9 cellular contexts compared by ENCODE assay signal in the genomic region with DNA sequence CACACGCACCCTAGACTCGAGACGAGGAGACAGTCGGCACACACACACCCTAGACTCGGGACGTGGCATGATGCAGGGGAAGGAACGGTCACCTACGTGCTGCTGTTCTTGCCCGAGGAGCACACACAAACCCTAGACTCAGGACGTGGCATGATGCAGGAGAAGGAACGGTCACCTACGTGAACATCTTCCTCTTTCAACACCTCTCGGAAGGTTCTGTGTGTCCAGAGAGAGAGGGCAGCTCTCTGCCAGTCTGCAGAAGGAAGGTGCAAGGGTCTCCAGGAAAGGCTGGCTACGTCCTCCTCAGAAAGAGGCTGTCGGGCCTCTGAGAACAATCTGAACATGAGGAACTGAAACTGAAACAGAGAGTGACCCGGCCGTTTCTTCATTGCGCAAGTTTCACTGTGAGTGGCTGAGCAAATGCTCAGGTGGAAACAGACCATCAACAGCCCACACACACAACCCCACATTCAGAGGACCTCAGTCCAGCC. TPM values are rescaled to one million over a fixed set of nuclear protein-coding genes. Genes with fewer than 3 reads are reported as not detected.
A peak's percentile ranks its signal among the peaks of the same experiment; 100 is the strongest.
DNase-seq lines count a peak whose midpoint lies in the region; ATAC-seq and TF ChIP-seq lines count a peak whose summit lies in the region.
"Had no signal": no experiment of that assay in that cellular context is flagged by ENCODE, and none has a peak within 500 bp of the region (broad histone marks: within the 10 kb centered on the region; RNA-seq: fewer than 3 reads in every experiment).

No MANE protein-coding gene starts in this region.

- no peaks in the 10 kb centered on the region for H3K9me3 ChIP-seq in CD4-positive, CD25-positive, alpha-beta regulatory T cell (ENCODE audit: control insufficient read depth in 2 of 2, low read length in 2 of 2)
- no peaks in the 10 kb centered on the region for H3K9me3 ChIP-seq in upper lobe of left lung

- peak overlapping the region; percentile 93 to 96 (median 94) for H3K4me3 Mint-ChIP-seq in CD4-positive, CD25-positive, alpha-beta regulatory T cell
- H3K4me3 Mint-ChIP-seq in activated T-cell treated with anti-CD3 and anti-CD28 coated beads, Interleukin-2, amount 50 U/mL, for 72 hours = peak overlapping the region; percentile 38 to 73
- H3K4me3 Mint-ChIP-seq: brain had no signal

- H3K27ac ChIP-seq in CD4-positive, CD25-positive, alpha-beta regulatory T cell (ENCODE audit: insufficient read depth, low read length, poor library complexity, severe bottlenecking) = peak overlapping the region; percentile 75
- H3K27ac ChIP-seq in upper lobe of left lung = peak overlapping the region; percentile 79 to 89 (median 87)

- no peaks in the 10 kb centered on the region for H3K9me3 Mint-ChIP-seq in CD4-positive, CD25-positive, alpha-beta regulatory T cell
- no peaks in the 10 kb centered on the region for H3K9me3 Mint-ChIP-seq in activated T-cell treated with anti-CD3 and anti-CD28 coated beads, Interleukin-2, amount 50 U/mL, for 72 hours
- H3K9me3 Mint-ChIP-seq: brain had no signal

- TF ChIP-seq EP300 in upper lobe of left lung (IDR thresholded peaks at IDR 0.05) = peak in 1 of 4 donors; percentile 7

- peaks cover 8% of the 10 kb centered on the region for H3K36me3 Mint-ChIP-seq in CD4-positive, CD25-positive, alpha-beta regulatory T cell
- peaks cover 10 to 30% of the 10 kb centered on the region in 2 donors for H3K36me3 Mint-ChIP-seq in activated T-cell treated with anti-CD3 and anti-CD28 coated beads, Interleukin-2, amount 50 U/mL, for 72 hours (ENCODE audit: insufficient read depth in 2 of 2)

- peak overlapping the region; percentile 86 for H3K4me3 ChIP-seq in CD4-positive, CD25-positive, alpha-beta regulatory T cell (ENCODE audit: low read depth, low read length)
- peak overlapping the region in 3 of 4 donors; percentile 36 to 51 (median 47) for H3K4me3 ChIP-seq in upper lobe of left lung

- peak; percentile 74 to 79 for ATAC-seq in CD4-positive, CD25-positive, alpha-beta regulatory T cell (ENCODE audit: low read depth in 2 of 2)
- peak; percentile 89 for ATAC-seq in GM19467 (IDR thresholded peaks at IDR 0.05; ENCODE audit: unreplicated experiment)
- ATAC-seq in HG03521 (IDR thresholded peaks at IDR 0.05; ENCODE audit: unreplicated experiment) = peak; percentile 88
- peak; percentile 85 to 86 for ATAC-seq in activated T-cell treated with anti-CD3 and anti-CD28 coated beads, Interleukin-2, amount 50 U/mL, for 72 hours (replicated peaks in 1 of 2)
- peak; percentile 77 to 82 for ATAC-seq in upper lobe of left lung (ENCODE audit: low FRiP score in 2 of 2)

- TF ChIP-seq POLR2A in upper lobe of left lung (IDR thresholded peaks at IDR 0.05) = peak in 3 of 4 donors; percentile 60 to 80 (median 75)

- DNase-seq in CD4-positive, CD25-positive, alpha-beta regulatory T cell = peak; percentile 16 to 86 (median 39)
- peak; percentile 22 to 27 for DNase-seq in activated T-cell treated with anti-CD3 and anti-CD28 coated beads, Interleukin-2, amount 50 U/mL, for 72 hours
- DNase-seq in medulla oblongata (ENCODE audit: extremely low spot score) (peak; percentile 83), upper lobe of left lung (peak in 1 of 2 donors; percentile 94), Kasumi-1 (lab: John Stamatoyannopoulos, UW) (no peak), DMS79 treated with DMSO at 0.1 percent for 48 hours (lab: John Stamatoyannopoulos, UW) (no peak)

- peaks cover 1% of the 10 kb centered on the region for H3K36me3 ChIP-seq in CD4-positive, CD25-positive, alpha-beta regulatory T cell (ENCODE audit: control insufficient read depth, insufficient read depth, low read length)
- peaks cover 0 to 2% (median under 1%) of the 10 kb centered on the region in 4 donors for H3K36me3 ChIP-seq in upper lobe of left lung

- TF ChIP-seq CTCF in upper lobe of left lung (IDR thresholded peaks at IDR 0.05) = no peak

- H3K27me3 ChIP-seq in CD4-positive, CD25-positive, alpha-beta regulatory T cell (ENCODE audit: control insufficient read depth, insufficient read depth, low read length) = no peaks in the 10 kb centered on the region
- no peaks in the 10 kb centered on the region for H3K27me3 ChIP-seq in upper lobe of left lung

- peak overlapping the region; percentile 93 to 98 (median 97) for H3K27ac Mint-ChIP-seq in CD4-positive, CD25-positive, alpha-beta regulatory T cell
- peak overlapping the region; percentile 26 for H3K27ac Mint-ChIP-seq in activated T-cell treated with anti-CD3 and anti-CD28 coated beads, Interleukin-2, amount 50 U/mL, for 72 hours
- H3K27ac Mint-ChIP-seq: brain had no signal

- H3K4me1 ChIP-seq in CD4-positive, CD25-positive, alpha-beta regulatory T cell (ENCODE audit: control insufficient read depth, insufficient read depth, low read length, poor library complexity, severe bottlenecking) = peaks cover 55% of the 10 kb centered on the region
- H3K4me1 ChIP-seq in upper lobe of left lung = peaks cover 11 to 22% (median 16%) of the 10 kb centered on the region in 4 donors

- peaks cover 13 to 51% (median 29%) of the 10 kb centered on the region in 4 donors for H3K4me1 Mint-ChIP-seq in CD4-positive, CD25-positive, alpha-beta regulatory T cell
- H3K4me1 Mint-ChIP-seq in activated T-cell treated with anti-CD3 and anti-CD28 coated beads, Interleukin-2, amount 50 U/mL, for 72 hours (ENCODE audit: low read depth) = peaks cover 36% of the 10 kb centered on the region
- H3K4me1 Mint-ChIP-seq: brain had no signal

- 21 to 50% methylated on average over 10 to 18 of the region's 18 CpGs for WGBS in upper lobe of left lung, 2 donors

- H3K27me3 Mint-ChIP-seq in CD4-positive, CD25-positive, alpha-beta regulatory T cell = no peaks in the 10 kb centered on the region
- no peaks in the 10 kb centered on the region for H3K27me3 Mint-ChIP-seq in activated T-cell treated with anti-CD3 and anti-CD28 coated beads, Interleukin-2, amount 50 U/mL, for 72 hours (ENCODE audit: low read depth)
- H3K27me3 Mint-ChIP-seq: brain had no signal

RNA-seq across cellular contexts. Expression of a gene that starts 43.4 kb away (rescaled TPM):
- 108 TPM for total RNA-seq in CD4-positive, CD25-positive, alpha-beta regulatory T cell
- polyA plus RNA-seq in CD4-positive, CD25-positive, alpha-beta regulatory T cell = 10 to 100 TPM; 15.5 to 20.9 (median 19.7) TPM
- total RNA-seq in activated T-cell treated with anti-CD3 and anti-CD28 coated beads, Interleukin-2, amount 50 U/mL, for 72 hours = 10 to 100 TPM; 27.1 to 31.1 TPM
- total RNA-seq in upper lobe of left lung = 100 to 1,000 TPM in 1 of 6 donors, 10 to 100 TPM in 5; 28.6 to 172 (median 39.0) TPM

RNA-seq across cellular contexts. Expression of a gene that starts 44.1 kb away (rescaled TPM):
- total RNA-seq in CD4-positive, CD25-positive, alpha-beta regulatory T cell = 22.0 TPM
- under 1 TPM; 0.13 to 0.41 (median 0.34) TPM for polyA plus RNA-seq in CD4-positive, CD25-positive, alpha-beta regulatory T cell
- total RNA-seq in activated T-cell treated with anti-CD3 and anti-CD28 coated beads, Interleukin-2, amount 50 U/mL, for 72 hours = 1 to 10 TPM; 4.7 to 6.5 TPM
- 10 to 100 TPM in 5 of 6 donors, 1 to 10 TPM in 1; 7.4 to 45.1 (median 20.2) TPM for total RNA-seq in upper lobe of left lung

RNA-seq across cellular contexts. Expression of a gene that starts 51.7 kb away (rescaled TPM):
- total RNA-seq in CD4-positive, CD25-positive, alpha-beta regulatory T cell = 25.4 TPM
- 10 to 100 TPM in 3 of 4 donors, 1 to 10 TPM in 1; 8.9 to 14.7 (median 12.9) TPM for polyA plus RNA-seq in CD4-positive, CD25-positive, alpha-beta regulatory T cell
- total RNA-seq in activated T-cell treated with anti-CD3 and anti-CD28 coated beads, Interleukin-2, amount 50 U/mL, for 72 hours = 100 to 1,000 TPM in 1 of 2 donors, 10 to 100 TPM in 1; 90.6 to 128 TPM
- 10 to 100 TPM in 4 of 6 donors, 1 to 10 TPM in 2; 5.5 to 25.1 (median 12.1) TPM for total RNA-seq in upper lobe of left lung

Comparison
In these comparisons a context has a peak if more than half of its experiments do, and no peak if none do; other contexts are left out.
1. DNase-seq: peak in CD4-positive, CD25-positive, alpha-beta regulatory T cell (3 of 3), activated T-cell treated with anti-CD3 and anti-CD28 coated beads, Interleukin-2, amount 50 U/mL, for 72 hours (2 of 2) and medulla oblongata (single experiment); none in Kasumi-1 (0 of 2) and DMS79 treated with DMSO at 0.1 percent for 48 hours (single experiment).
2. Peak in every context shown above with its lines, with median percentiles within 50 percentile points of each other: ATAC-seq.